ENCODE assay signal across 23 cellular contexts in the genomic region with DNA sequence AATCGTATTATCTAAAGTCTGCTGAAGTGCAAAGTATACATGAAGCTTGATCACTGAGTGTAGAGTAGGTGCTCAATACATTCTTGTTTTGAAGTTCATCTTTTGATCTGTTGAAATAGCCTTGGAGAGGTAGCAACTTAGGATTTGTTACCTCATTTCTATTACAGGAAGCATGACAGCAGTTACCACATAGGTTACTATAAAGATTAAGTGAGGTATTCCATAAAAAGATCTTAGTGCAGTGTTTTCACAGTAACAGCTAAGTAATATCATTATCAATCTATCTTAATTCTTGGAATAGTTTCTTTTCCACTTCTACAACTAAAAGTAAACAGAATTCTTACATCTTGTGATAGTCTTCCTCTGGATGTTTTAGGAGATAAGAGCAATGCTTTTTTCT.
"Had no signal": no experiment of that assay in that cellular context is flagged by ENCODE, and none has a peak within 500 bp of the region (broad histone marks: within the 10 kb centered on the region; RNA-seq: fewer than 3 reads in every experiment).

No MANE protein-coding gene starts in this region.

- H2AFZ ChIP-seq: hepatocyte had no signal

- H3K36me3 ChIP-seq: right atrium auricular region, tibial artery had no signal

- H3K27ac ChIP-seq: epithelial cell of prostate, hepatocyte, right atrium auricular region, tibial artery had no signal

- H3K27me3 Mint-ChIP-seq: activated naive CD8-positive, alpha-beta T cell treated with anti-CD3 and anti-CD28 coated beads for 36 hours; progenitor cell of endocrine pancreas; stimulated activated naive CD8-positive, alpha-beta T cell treated with anti-CD3 and anti-CD28 coated beads, Interleukin-15, amount 100 ng/mL, for 72 hours; T-helper 17 cell had no signal

- H3K4me2 ChIP-seq: hepatocyte had no signal

- H3K9me3 Mint-ChIP-seq: activated naive CD8-positive, alpha-beta T cell treated with anti-CD3 and anti-CD28 coated beads for 36 hours; endodermal cell; immature natural killer cell; natural killer cell; stimulated activated naive CD8-positive, alpha-beta T cell treated with anti-CD3 and anti-CD28 coated beads, Interleukin-15, amount 100 ng/mL, for 72 hours had no signal

- H3K27ac Mint-ChIP-seq: activated naive CD8-positive, alpha-beta T cell treated with anti-CD3 and anti-CD28 coated beads for 36 hours; endodermal cell; immature natural killer cell; natural killer cell; progenitor cell of endocrine pancreas had no signal

- H3K36me3 Mint-ChIP-seq: natural killer cell had no signal

- H3K9me3 ChIP-seq: left lung, right atrium auricular region, tibial artery had no signal

- DNase-seq: activated CD4-positive, alpha-beta T cell treated with anti-CD3 and anti-CD28 coated beads for 4 hours; activated CD4-positive, alpha-beta T cell treated with anti-CD3 and anti-CD28 coated beads, Interleukin-2, amount 50 U/mL, for 48 hours; activated CD4-positive, CD25-positive, alpha-beta regulatory T cell; activated naive CD4-positive, alpha-beta T cell treated with Interleukin-2 at 50 U/mL for 16 hours; activated naive CD8-positive, alpha-beta T cell treated with anti-CD3 and anti-CD28 coated beads for 36 hours; activated T-cell treated with anti-CD3 and anti-CD28 coated beads, Interleukin-2, amount 50 U/mL, for 48 hours; amniotic stem cell; cortex of kidney; endodermal cell; glutamatergic neuron; immature natural killer cell; kidney glomerular epithelial cell; left lung; midbrain; natural killer cell; stimulated activated CD4-positive, alpha-beta T cell treated with anti-CD3 and anti-CD28 coated beads, Interleukin-12 subunit alpha, Interleukin-12 subunit beta, amount 100 ng/mL, for 4 hours; stimulated activated naive CD8-positive, alpha-beta T cell treated with anti-CD3 and anti-CD28 coated beads, Interleukin-15, amount 100 ng/mL, for 72 hours; T-helper 17 cell; tibial artery had no signal

- H3K4me3 Mint-ChIP-seq: activated naive CD8-positive, alpha-beta T cell treated with anti-CD3 and anti-CD28 coated beads for 36 hours; endodermal cell; immature natural killer cell; natural killer cell; stimulated activated naive CD8-positive, alpha-beta T cell treated with anti-CD3 and anti-CD28 coated beads, Interleukin-15, amount 100 ng/mL, for 72 hours; T-helper 17 cell had no signal

- H3K27me3 ChIP-seq: hepatocyte, left lung, right atrium auricular region, tibial artery had no signal

- H3K4me3 ChIP-seq: hepatocyte, left lung, right atrium auricular region, tibial artery had no signal

- H3K4me1 ChIP-seq: right atrium auricular region had no signal
